Comparison of ENCODE assay signal across 9 cellular contexts in the genomic region with DNA sequence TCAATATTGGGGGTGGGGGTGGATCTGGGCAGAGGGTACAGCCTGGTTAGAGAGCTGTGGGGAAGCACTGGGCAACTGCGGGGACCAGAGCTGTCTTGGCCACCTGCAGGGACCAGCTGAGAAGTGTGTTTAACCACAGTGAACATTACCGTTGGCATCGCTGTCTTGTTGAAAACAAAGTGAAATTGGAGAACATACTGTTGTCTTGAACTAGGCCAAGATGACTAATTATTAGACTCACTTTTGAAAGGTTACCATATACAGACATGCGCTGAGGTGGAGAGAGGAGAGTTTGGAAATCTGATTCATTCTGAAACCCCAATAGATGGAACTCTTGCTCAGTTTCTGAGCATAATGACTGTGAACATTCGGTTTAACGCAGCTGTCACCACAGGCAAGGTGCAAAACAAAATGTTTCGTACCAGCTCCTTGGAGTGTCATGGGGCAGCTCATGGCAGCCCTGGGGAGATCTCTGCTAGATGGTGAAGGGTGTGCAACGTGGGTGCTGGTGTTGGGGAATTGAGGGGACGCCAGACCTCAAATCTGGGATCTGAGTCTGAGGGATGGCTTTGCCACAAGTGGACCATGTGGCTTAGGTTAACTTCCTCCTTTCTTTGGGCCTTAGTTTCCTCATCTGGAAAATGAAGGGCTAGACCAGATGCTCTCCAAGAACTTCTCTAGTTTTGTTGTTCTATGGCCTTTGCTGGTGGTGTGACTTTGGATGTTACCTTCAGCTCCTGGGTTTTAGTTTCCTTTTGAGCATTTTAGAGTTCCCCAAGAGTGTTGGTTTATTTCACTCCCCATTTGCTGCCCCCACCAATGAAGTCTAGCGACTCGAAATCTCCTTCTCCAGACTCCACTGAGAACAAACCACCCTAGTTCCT. TPM values are rescaled to one million over a fixed set of nuclear protein-coding genes. Genes with fewer than 3 reads are reported as not detected.
DNase-seq lines count a peak whose midpoint lies in the region; ATAC-seq and TF ChIP-seq lines count a peak whose summit lies in the region.
"Had no signal": no experiment of that assay in that cellular context is flagged by ENCODE, and none has a peak within 500 bp of the region (broad histone marks: within the 10 kb centered on the region; RNA-seq: fewer than 3 reads in every experiment).

No MANE protein-coding gene starts in this region.

- no peak for TF ChIP-seq CTCF in stomach (IDR thresholded peaks at IDR 0.05)
- no peak for TF ChIP-seq CTCF in coronary artery (IDR thresholded peaks at IDR 0.05)

- WGBS in stomach, 5 donors: 67 to 76% (median 72%) methylated on average over 11 of the region's 11 CpGs

- DNase-seq in AG08396 (ENCODE audit: low spot score): peak; percentile 75
- peak in 1 of 2 experiments; percentile 35 for DNase-seq in SJSA1 (ENCODE audit: low read depth in 1 of 2, low spot score in 2 of 2)
- DNase-seq in epithelial cell of prostate (ENCODE audit: low read depth, low spot score): peak; percentile 37
- no peak for DNase-seq in stomach
- no peak for DNase-seq in coronary artery (ENCODE audit: low spot score)
- no peak for DNase-seq in central memory CD4-positive, alpha-beta T cell

- H3K27me3 ChIP-seq in SJSA1 (replicated peaks) (no peaks in the 10 kb centered on the region), stomach (peaks cover 0 to 25% (median 0%) of the 10 kb centered on the region in 3 donors)

- H3K4me1 ChIP-seq in SJSA1 (replicated peaks): peaks cover 48% of the 10 kb centered on the region
- H3K4me1 ChIP-seq in stomach: peaks cover 0 to 39% (median 3%) of the 10 kb centered on the region in 4 donors

- peak; percentile 37 for TF ChIP-seq POLR2A in GM18951 (IDR thresholded peaks at IDR 0.05; ENCODE audit: extremely low read depth, insufficient read depth, insufficient read length)
- no peak for TF ChIP-seq POLR2A in stomach (IDR thresholded peaks at IDR 0.05)

- H3K9me3 ChIP-seq in SJSA1 (replicated peaks) (no peaks in the 10 kb centered on the region), stomach (no peaks in the 10 kb centered on the region)

- in situ Hi-C loops in GM18951 (cut with MboI; ENCODE audit: low sequenced_read_pairs, unreplicated experiment): no loop called here

- intact Hi-C loops in stomach (cut with DNase I; ENCODE audit: low total_unique reads): loop anchor here (5.0 kb wide), 1 partner anchor 336 kb away; no protein-coding TSS in a partner anchor

- H3K27ac ChIP-seq in SJSA1: peak overlapping the region; percentile 29
- H3K27ac ChIP-seq in epithelial cell of prostate: peak overlapping the region; percentile 2
- peak overlapping the region in 3 of 5 donors; percentile 34 to 67 (median 40) for H3K27ac ChIP-seq in stomach
- no peak overlapping the region for H3K27ac ChIP-seq in coronary artery

- H3K36me3 ChIP-seq in SJSA1 (no peaks in the 10 kb centered on the region), stomach (no peaks in the 10 kb centered on the region)

- H3K4me3 ChIP-seq in SJSA1 (no peak overlapping the region), stomach (no peak overlapping the region), coronary artery (no peak overlapping the region)

- ATAC-seq in HG03095 (IDR thresholded peaks at IDR 0.05; ENCODE audit: unreplicated experiment): peak; percentile 75

- peak; percentile 63 for TF ChIP-seq EP300 in stomach (IDR thresholded peaks at IDR 0.05)

RNA-seq across cellular contexts. Expression of a gene that starts 24.6 kb away (rescaled TPM):
- not detected in 2 replicates for total RNA-seq in SJSA1 (2014; rRNA removed; shearing (Covaris generic))
- not detected for total RNA-seq in stomach
- polyA plus RNA-seq in stomach: not detected
- total RNA-seq: H1 had no signal
- polyA plus RNA-seq: H1 had no signal

Comparison
In these comparisons a context has a peak if more than half of its experiments do, and no peak if none do; other contexts are left out.
1. DNase-seq: peak in AG08396 (single experiment) and epithelial cell of prostate (single experiment); none in stomach (single experiment), coronary artery (single experiment) and central memory CD4-positive, alpha-beta T cell (single experiment).
2. H3K27ac ChIP-seq: peak in SJSA1 (single experiment), epithelial cell of prostate (single experiment) and stomach (3 of 5); none in coronary artery (0 of 2).